Comparison of ENCODE assay signal across 35 cellular contexts in the genomic region with DNA sequence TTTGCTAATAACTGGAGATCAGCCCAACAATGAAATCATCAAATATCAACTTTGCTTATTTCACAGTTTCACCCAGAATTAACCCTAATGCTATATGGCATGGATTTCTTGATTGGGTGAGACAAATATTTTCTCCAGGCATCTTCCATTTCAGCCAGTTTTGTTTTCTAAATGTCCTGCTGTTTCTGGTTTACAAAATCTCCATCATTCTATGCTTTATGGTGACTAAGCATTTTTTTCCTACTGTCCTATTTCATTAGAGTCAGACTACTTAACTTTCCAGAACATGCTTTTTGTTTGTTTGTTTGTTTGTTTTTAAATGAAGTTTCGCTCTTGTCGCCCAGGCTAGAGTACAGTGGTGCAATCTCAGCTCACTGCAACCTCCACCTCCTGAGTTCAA.
"Had no signal": no experiment of that assay in that cellular context is flagged by ENCODE, and none has a peak within 500 bp of the region (broad histone marks: within the 10 kb centered on the region; RNA-seq: fewer than 3 reads in every experiment).

No MANE protein-coding gene starts in this region.

- H3K4me1 ChIP-seq: adrenal gland, body of pancreas had no signal

- DNase-seq: activated B cell treated with CpG ODN at 0.5 μM for 24 hours; activated CD4-positive, alpha-beta T cell treated with anti-CD3 and anti-CD28 coated beads for 48 hours; activated CD4-positive, alpha-beta T cell treated with anti-CD3 and anti-CD28 coated beads, Interleukin-2, amount 50 U/mL, for 1 hour; activated CD4-positive, alpha-beta T cell treated with anti-CD3 and anti-CD28 coated beads, Interleukin-2, amount 50 U/mL, for 48 hours; activated CD8-positive, alpha-beta memory T cell treated with anti-CD3 and anti-CD28 coated beads for 24 hours; activated CD8-positive, alpha-beta T cell treated with anti-CD3 and anti-CD28 coated beads for 36 hours; activated effector memory CD4-positive, alpha-beta T cell treated with Interleukin-2 at 50 U/mL for 16 hours; activated gamma-delta T cell treated with Interleukin-2 at 50 U/mL for 16 hours; activated naive CD4-positive, alpha-beta T cell treated with anti-CD3 and anti-CD28 coated beads, Interleukin-2, amount 50 U/mL, for 16 hours; activated naive CD4-positive, alpha-beta T cell treated with Interleukin-2 at 50 U/mL for 16 hours; activated T-cell treated with anti-CD3 and anti-CD28 coated beads, Interleukin-2, amount 50 U/mL, for 4 hours; adrenal gland; amygdala; aorta; body of pancreas; central memory CD4-positive, alpha-beta T cell; cerebellar nuclear complex; dorsolateral prefrontal cortex; effector memory CD4-positive, alpha-beta T cell; endodermal cell; foreskin fibroblast; head of caudate nucleus; T-helper 1 cell; T-helper 17 cell; T1000 had no signal

- H3K27me3 ChIP-seq: adrenal gland, body of pancreas, cardiac muscle cell, dorsolateral prefrontal cortex had no signal

- H3K4me3 ChIP-seq: adrenal gland, body of pancreas, cardiac muscle cell, coronary artery, dorsolateral prefrontal cortex had no signal

- FAIRE-seq: frontal cortex had no signal

- H3K4me1 Mint-ChIP-seq: activated B cell treated with CpG ODN at 0.5 μM for 24 hours; activated T-helper 17 cell treated with anti-CD3 and anti-CD28 coated beads, Interleukin-2, amount 50 U/mL, for 72 hours; endodermal cell; T-helper 17 cell had no signal

- H3K9me3 ChIP-seq: adrenal gland, body of pancreas had no signal

- H3K4me3 Mint-ChIP-seq: activated B cell treated with CpG ODN at 0.5 μM for 24 hours; activated CD8-positive, alpha-beta T cell treated with anti-CD3 and anti-CD28 coated beads for 36 hours; activated naive CD8-positive, alpha-beta T cell; activated T-cell treated with anti-CD3 and anti-CD28 coated beads, Interleukin-2, amount 50 U/mL, for 4 hours; activated T-helper 17 cell treated with anti-CD3 and anti-CD28 coated beads, Interleukin-2, amount 50 U/mL, for 72 hours; dendritic cell treated with granulocyte-macrophage colony-stimulating factor and Interleukin-4, amounts not matched to agents 40 ng/mL and 50 ng/mL, for 4 days; endodermal cell; T-helper 17 cell; T-helper 2 cell treated with Interferon-gamma antibody and Interleukin-4, amounts not matched to agents 5 μg/mL and 100 μg/mL, for 36 hours had no signal

- H3K27ac Mint-ChIP-seq: activated B cell treated with CpG ODN at 0.5 μM for 24 hours; activated CD8-positive, alpha-beta T cell treated with anti-CD3 and anti-CD28 coated beads for 36 hours; activated naive CD8-positive, alpha-beta T cell; activated T-helper 17 cell treated with anti-CD3 and anti-CD28 coated beads, Interleukin-2, amount 50 U/mL, for 72 hours; dendritic cell treated with granulocyte-macrophage colony-stimulating factor and Interleukin-4, amounts not matched to agents 40 ng/mL and 50 ng/mL, for 4 days; endodermal cell; T-helper 17 cell; T-helper 2 cell treated with Interferon-gamma antibody and Interleukin-4, amounts not matched to agents 5 μg/mL and 100 μg/mL, for 36 hours had no signal

- H3K9me3 Mint-ChIP-seq: activated B cell treated with CpG ODN at 0.5 μM for 24 hours; activated CD8-positive, alpha-beta T cell treated with anti-CD3 and anti-CD28 coated beads for 36 hours; activated T-cell treated with anti-CD3 and anti-CD28 coated beads, Interleukin-2, amount 50 U/mL, for 4 hours; activated T-helper 17 cell treated with anti-CD3 and anti-CD28 coated beads, Interleukin-2, amount 50 U/mL, for 72 hours; endodermal cell; T-helper 2 cell treated with Interferon-gamma antibody and Interleukin-4, amounts not matched to agents 5 μg/mL and 100 μg/mL, for 36 hours had no signal

- ATAC-seq: activated CD4-positive, CD25-positive, alpha-beta regulatory T cell treated with anti-CD3 and anti-CD28 coated beads, Interleukin-2, amount 50 U/mL, for 24 hours; activated CD8-positive, alpha-beta T cell treated with anti-CD3 and anti-CD28 coated beads for 36 hours; activated T-cell treated with anti-CD3 and anti-CD28 coated beads, Interleukin-2, amount 50 U/mL, for 4 hours; activated T-helper 17 cell treated with anti-CD3 and anti-CD28 coated beads, Interleukin-2, amount 50 U/mL, for 72 hours; body of pancreas; esophagus mucosa; T-helper 17 cell had no signal

- H3K27me3 Mint-ChIP-seq: activated CD8-positive, alpha-beta T cell treated with anti-CD3 and anti-CD28 coated beads for 36 hours; activated T-helper 17 cell treated with anti-CD3 and anti-CD28 coated beads, Interleukin-2, amount 50 U/mL, for 72 hours had no signal

- H3K36me3 ChIP-seq: adrenal gland, cardiac muscle cell, WERI-Rb-1 had no signal

- H3K27ac ChIP-seq: adrenal gland, body of pancreas, cardiac muscle cell, coronary artery, dorsolateral prefrontal cortex had no signal
